In genomic region chr6:43687079-43687436, GRCh38 we compare ENCODE assay signal across 8 cellular contexts. TPM values are rescaled to one million over a fixed set of nuclear protein-coding genes. Genes with fewer than 3 reads are reported as not detected.
DNase-seq lines count a peak whose midpoint lies in the region; TF ChIP-seq lines count a peak whose summit lies in the region.

No MANE protein-coding gene starts in this region.

- H3K27ac ChIP-seq in DOHH2 (ENCODE audit: low read depth, low read length) (no peak overlapping the region), SK-N-SH (ENCODE audit: low read depth in 2 of 2, low read length in 1 of 2) (peak overlapping the region in 1 of 2 experiments; percentile 67; a peak in 3 of 4 replicates)

- H2AFZ ChIP-seq in SK-N-SH (ENCODE audit: low read depth) = peak overlapping the region; percentile 98

- H3K4me3 ChIP-seq in DOHH2 (ENCODE audit: low read length) = peak overlapping the region; percentile 85
- peak overlapping the region; percentile 82 to 98 for H3K4me3 ChIP-seq in SK-N-SH (ENCODE audit: low read depth in 2 of 2, low read length in 1 of 2)
- peak overlapping the region; percentile 94 for H3K4me3 ChIP-seq in fibroblast of mammary gland (ENCODE audit: control insufficient read depth, low read depth, low read length)

- peak overlapping the region; percentile 90 for H3K4me3 Mint-ChIP-seq in progenitor cell of endocrine pancreas (ENCODE audit: low read depth)

- peak overlapping the region; percentile 87 for H3K9ac ChIP-seq in SK-N-SH

- peaks cover 30% of the 10 kb centered on the region for H3K4me1 Mint-ChIP-seq in progenitor cell of endocrine pancreas (ENCODE audit: low read depth)

- TF ChIP-seq RAD21 in SK-N-SH (IDR thresholded peaks at IDR 0.05; ENCODE audit: low read length) = no peak

- H3K9me2 ChIP-seq in DOHH2 (replicated peaks; ENCODE audit: control insufficient read depth, low read length) (no peaks in the 10 kb centered on the region), SK-N-SH (no peaks in the 10 kb centered on the region)

- H3F3A ChIP-seq in DOHH2 (ENCODE audit: control insufficient read depth, insufficient read depth) (peaks cover 14% of the 10 kb centered on the region), SK-N-SH (replicated peaks; ENCODE audit: insufficient read depth) (no peaks in the 10 kb centered on the region)

- no peak for TF ChIP-seq EP300 in SK-N-SH (IDR thresholded peaks at IDR 0.05; ENCODE audit: borderline replicate concordance in 1 of 2, low read depth in 1 of 2, low read length in 1 of 2)

- peaks cover 7% of the 10 kb centered on the region for H4K20me1 ChIP-seq in DOHH2 (ENCODE audit: control insufficient read depth, insufficient read depth, low read depth, low read length)
- peaks cover 23% of the 10 kb centered on the region for H4K20me1 ChIP-seq in SK-N-SH (ENCODE audit: insufficient read depth)

- POLR2A ChIA-PET in SK-N-SH (lab: Yijun Ruan, JAX) = no interaction called here

- CTCF ChIA-PET in SK-N-SH (lab: Yijun Ruan, JAX) = interaction anchor here (1.1 to 3.1 kb wide), 3 partner anchors 20 to 392 kb away, joined by 3 to 25 read pairs (median 9); no protein-coding TSS in a partner anchor

- H3K36me3 Mint-ChIP-seq in progenitor cell of endocrine pancreas (ENCODE audit: insufficient read depth) = no peaks in the 10 kb centered on the region

- 2% methylated on average over 10 of the region's 10 CpGs for WGBS in SK-N-SH (ENCODE audit: low lambda C conversion rate)

- no peaks in the 10 kb centered on the region for H3K27me3 ChIP-seq in DOHH2 (ENCODE audit: control insufficient read depth, low read length)
- no peaks in the 10 kb centered on the region for H3K27me3 ChIP-seq in SK-N-SH (ENCODE audit: insufficient read depth)

- no peaks in the 10 kb centered on the region for H3K9me3 Mint-ChIP-seq in progenitor cell of endocrine pancreas (ENCODE audit: low read depth)

- no peak for DNase-seq in SK-N-SH
- no peak for DNase-seq in fibroblast of mammary gland (ENCODE audit: low read depth)
- DNase-seq in progenitor cell of endocrine pancreas (ENCODE audit: low spot score, unreplicated experiment) = no peak
- no peak for DNase-seq in NCI-H2196 (lab: John Stamatoyannopoulos, UW; ENCODE audit: unreplicated experiment)
- DNase-seq in HUDEP-2 (lab: John Stamatoyannopoulos, UW; ENCODE audit: unreplicated experiment in 76 of 76) = no peak
- no peak for DNase-seq in NCI-H1417 treated with DMSO at 0.1 percent for 48 hours (lab: John Stamatoyannopoulos, UW)
- DNase-seq in NCI-H510A (lab: John Stamatoyannopoulos, UW) = no peak

- H3K27me3 Mint-ChIP-seq in progenitor cell of endocrine pancreas = no peaks in the 10 kb centered on the region

- H3K9me3 ChIP-seq in DOHH2 (ENCODE audit: control insufficient read depth, insufficient read depth, low read length) = no peaks in the 10 kb centered on the region
- H3K9me3 ChIP-seq in SK-N-SH = no peaks in the 10 kb centered on the region

- H3K36me3 ChIP-seq in DOHH2 (ENCODE audit: control insufficient read depth, low read length) (peaks cover 33% of the 10 kb centered on the region), SK-N-SH (replicated peaks in 1 of 2; ENCODE audit: control insufficient read depth in 1 of 2, insufficient read depth in 2 of 2, low read length in 1 of 2) (peaks cover 0 to 7% of the 10 kb centered on the region in 2 experiments)

- H3K4me2 ChIP-seq in DOHH2 (ENCODE audit: low read length) = peak overlapping the region; percentile 84
- peak overlapping the region; percentile 84 for H3K4me2 ChIP-seq in SK-N-SH

- H3K79me2 ChIP-seq in DOHH2 (ENCODE audit: control insufficient read depth, low read length) = peaks cover 58% of the 10 kb centered on the region
- peaks cover 54% of the 10 kb centered on the region for H3K79me2 ChIP-seq in SK-N-SH (ENCODE audit: insufficient read depth)

- peak overlapping the region; percentile 95 for H3K27ac Mint-ChIP-seq in progenitor cell of endocrine pancreas

- no peak for TF ChIP-seq CTCF in DOHH2 (IDR thresholded peaks at IDR 0.05; ENCODE audit: low read depth, low read length, poor library complexity, severe bottlenecking)
- TF ChIP-seq CTCF in SK-N-SH (IDR thresholded peaks at IDR 0.05) = no peak
- no peak for TF ChIP-seq CTCF in fibroblast of mammary gland (conservative IDR thresholded peaks at IDR 0.05; ENCODE audit: control insufficient read depth, insufficient read depth, low read depth, low read length)
- no peak for TF ChIP-seq CTCF in progenitor cell of endocrine pancreas (IDR thresholded peaks at IDR 0.05; ENCODE audit: unreplicated experiment)

- H3K4me1 ChIP-seq in DOHH2 (ENCODE audit: control insufficient read depth, low read length) (peaks cover 47% of the 10 kb centered on the region), SK-N-SH (ENCODE audit: control insufficient read depth in 1 of 2, insufficient read depth in 2 of 2, low read depth in 1 of 2, low read length in 1 of 2) (peaks cover 0 to 17% of the 10 kb centered on the region in 2 experiments; a peak in 2 of 4 replicates)

TF ChIP-seq in SK-N-SH, 30 proteins besides CTCF, POLR2A, EP300 and RAD21:
- TF ChIP-seq MXI1 (IDR thresholded peaks at IDR 0.05; ENCODE audit: low read depth, low read length) = no peak
- TF ChIP-seq FOSL2 (IDR thresholded peaks at IDR 0.05; ENCODE audit: borderline replicate concordance, low read depth) = no peak

RNA-seq across cellular contexts. Expression of gene MRPS18A, which starts 0.5 kb away (rescaled TPM):
- 56.9 and 57.0 TPM in 2 replicates for polyA plus RNA-seq in SK-N-SH (2012; rRNA removed)
- 31.9 and 44.3 TPM in 2 replicates for polyA plus RNA-seq in SK-N-SH (2012; cell fraction: cytosol; rRNA removed)
- polyA plus RNA-seq in SK-N-SH (2012; cell fraction: nucleus; rRNA removed) = 33.1 and 37.4 TPM in 2 replicates
- total RNA-seq in progenitor cell of endocrine pancreas = 39.8 and 41.9 TPM in 2 replicates

RNA-seq across cellular contexts. Expression of gene RSPH9, which starts 42.2 kb away (rescaled TPM):
- 0.05 and 0.06 TPM in 2 replicates for polyA plus RNA-seq in SK-N-SH (2012; rRNA removed)
- 0.05 and 0.06 TPM in 2 replicates for polyA plus RNA-seq in SK-N-SH (2012; cell fraction: cytosol; rRNA removed)
- 0.07 and 0.11 TPM in 2 replicates for polyA plus RNA-seq in SK-N-SH (2012; cell fraction: nucleus; rRNA removed)
- total RNA-seq in progenitor cell of endocrine pancreas = 0.29 and 0.31 TPM in 2 replicates

RNA-seq across cellular contexts. Expression of gene MAD2L1BP, which starts 51.4 kb away (rescaled TPM):
- polyA plus RNA-seq in SK-N-SH (2012; rRNA removed) = 30.9 and 42.2 TPM in 2 replicates
- 28.5 and 34.8 TPM in 2 replicates for polyA plus RNA-seq in SK-N-SH (2012; cell fraction: cytosol; rRNA removed)
- 30.3 and 35.5 TPM in 2 replicates for polyA plus RNA-seq in SK-N-SH (2012; cell fraction: nucleus; rRNA removed)
- total RNA-seq in progenitor cell of endocrine pancreas = 31.4 and 31.8 TPM in 2 replicates

RNA-seq across cellular contexts. Expression of gene GTPBP2, which starts 58.0 kb away (rescaled TPM):
- polyA plus RNA-seq in SK-N-SH (2012; rRNA removed) = 83.7 and 124 TPM in 2 replicates
- 27.8 and 39.2 TPM in 2 replicates for polyA plus RNA-seq in SK-N-SH (2012; cell fraction: cytosol; rRNA removed)
- 377 and 528 TPM in 2 replicates for polyA plus RNA-seq in SK-N-SH (2012; cell fraction: nucleus; rRNA removed)
- 83.8 and 84.1 TPM in 2 replicates for total RNA-seq in progenitor cell of endocrine pancreas
